ENCODE assay signal across 19 cellular contexts in genomic region chr7:138804618-138805017, GRCh38. TPM values are rescaled to one million over a fixed set of nuclear protein-coding genes. Genes with fewer than 3 reads are reported as not detected.
DNase-seq lines count a peak whose midpoint lies in the region; ATAC-seq and TF ChIP-seq lines count a peak whose summit lies in the region.
"Had no signal": no experiment of that assay in that cellular context is flagged by ENCODE, and none has a peak within 500 bp of the region (broad histone marks: within the 10 kb centered on the region; RNA-seq: fewer than 3 reads in every experiment).

No MANE protein-coding gene starts in this region.

- H3K4me1 ChIP-seq in tibial artery, result no peaks in the 10 kb centered on the region
- H3K4me1 ChIP-seq: A549; BLaER1 treated with 17β-estradiol and CSF1 and Interleukin-3, amounts not matched to agents 10 nM and 100 nM; Caco-2 had no signal

- no peak for TF ChIP-seq CTCF in tibial artery (IDR thresholded peaks at IDR 0.05)

- no peak for DNase-seq in activated CD4-positive, alpha-beta T cell treated with anti-CD3 and anti-CD28 coated beads for 36 hours
- DNase-seq in activated CD4-positive, alpha-beta T cell treated with anti-CD3 and anti-CD28 coated beads, Interleukin-2, amount 10 ng/mL, durations not matched to agents 7 days and 5 days, result no peak
- no peak for DNase-seq in activated T-cell treated with anti-CD3 and anti-CD28 coated beads, Interleukin-2, amount 50 U/mL, for 72 hours
- no peak for DNase-seq in activated T-cell treated with anti-CD3 and anti-CD28 coated beads, Interleukin-2, amount 50 U/mL, for 24 hours
- no peak for DNase-seq in stimulated activated effector memory CD8-positive, alpha-beta T cell treated with anti-CD3 and anti-CD28 coated beads, Interleukin-12 subunit alpha, Interleukin-12 subunit beta, amount 100 ng/mL, for 72 hours (ENCODE audit: low spot score in 2 of 2)
- DNase-seq in tibial artery, result no peak
- DNase-seq: AML-193; Caco-2; Calu3; CD4-positive, alpha-beta T cell; CD8-positive, alpha-beta T cell; DMS79 treated with DMSO at 0.1 percent for 48 hours; GF-D8 had no signal

- ATAC-seq in activated CD4-positive, alpha-beta T cell treated with anti-CD3 and anti-CD28 coated beads for 36 hours, result peak; percentile 57
- peak; percentile 45 to 75 for ATAC-seq in activated T-cell treated with anti-CD3 and anti-CD28 coated beads, Interleukin-2, amount 50 U/mL, for 72 hours (replicated peaks in 1 of 2)
- ATAC-seq in stimulated activated effector memory CD8-positive, alpha-beta T cell treated with anti-CD3 and anti-CD28 coated beads, Interleukin-12 subunit alpha, Interleukin-12 subunit beta, amount 100 ng/mL, for 72 hours, result peak; percentile 62
- ATAC-seq: CD8-positive, alpha-beta T cell had no signal

- H3K4me3 Mint-ChIP-seq in activated CD4-positive, alpha-beta T cell treated with anti-CD3 and anti-CD28 coated beads for 36 hours, result no peak overlapping the region
- no peak overlapping the region for H3K4me3 Mint-ChIP-seq in activated CD4-positive, alpha-beta T cell treated with anti-CD3 and anti-CD28 coated beads, Interleukin-2, amount 10 ng/mL, durations not matched to agents 7 days and 5 days
- peak overlapping the region in 1 of 2 donors; percentile 59 for H3K4me3 Mint-ChIP-seq in activated T-cell treated with anti-CD3 and anti-CD28 coated beads, Interleukin-2, amount 50 U/mL, for 72 hours
- no peak overlapping the region for H3K4me3 Mint-ChIP-seq in activated T-cell treated with anti-CD3 and anti-CD28 coated beads, Interleukin-2, amount 50 U/mL, for 24 hours
- H3K4me3 Mint-ChIP-seq in stimulated activated effector memory CD8-positive, alpha-beta T cell treated with anti-CD3 and anti-CD28 coated beads, Interleukin-12 subunit alpha, Interleukin-12 subunit beta, amount 100 ng/mL, for 72 hours, result no peak overlapping the region
- H3K4me3 Mint-ChIP-seq: B cell; CD4-positive, alpha-beta T cell; CD8-positive, alpha-beta T cell had no signal

- intact Hi-C loops in activated CD4-positive, alpha-beta T cell treated with anti-CD3 and anti-CD28 coated beads for 36 hours (cut with DNase I, micrococcal nuclease), result no loop called here
- intact Hi-C loops in tibial artery (cut with DNase I; ENCODE audit: low total_unique reads), result no loop called here

- no peak overlapping the region for H3K4me3 ChIP-seq in tibial artery
- H3K4me3 ChIP-seq: A549; BLaER1 treated with 17β-estradiol and CSF1 and Interleukin-3, amounts not matched to agents 10 nM and 100 nM had no signal

- no peaks in the 10 kb centered on the region for H3K27me3 ChIP-seq in tibial artery
- H3K27me3 ChIP-seq: BLaER1 treated with 17β-estradiol and CSF1 and Interleukin-3, amounts not matched to agents 10 nM and 100 nM had no signal

- H3K36me3 Mint-ChIP-seq in activated CD4-positive, alpha-beta T cell treated with anti-CD3 and anti-CD28 coated beads for 36 hours (ENCODE audit: low read depth), result no peaks in the 10 kb centered on the region
- peaks cover 1% of the 10 kb centered on the region for H3K36me3 Mint-ChIP-seq in activated CD4-positive, alpha-beta T cell treated with anti-CD3 and anti-CD28 coated beads, Interleukin-2, amount 10 ng/mL, durations not matched to agents 7 days and 5 days (ENCODE audit: low read depth)
- H3K36me3 Mint-ChIP-seq in activated T-cell treated with anti-CD3 and anti-CD28 coated beads, Interleukin-2, amount 50 U/mL, for 72 hours (ENCODE audit: insufficient read depth in 2 of 2), result no peaks in the 10 kb centered on the region
- no peaks in the 10 kb centered on the region for H3K36me3 Mint-ChIP-seq in activated T-cell treated with anti-CD3 and anti-CD28 coated beads, Interleukin-2, amount 50 U/mL, for 24 hours (ENCODE audit: low read depth)
- H3K36me3 Mint-ChIP-seq in stimulated activated effector memory CD8-positive, alpha-beta T cell treated with anti-CD3 and anti-CD28 coated beads, Interleukin-12 subunit alpha, Interleukin-12 subunit beta, amount 100 ng/mL, for 72 hours, result no peaks in the 10 kb centered on the region
- H3K36me3 Mint-ChIP-seq: CD8-positive, alpha-beta T cell had no signal

- no peak overlapping the region for H3K27ac Mint-ChIP-seq in activated CD4-positive, alpha-beta T cell treated with anti-CD3 and anti-CD28 coated beads for 36 hours
- H3K27ac Mint-ChIP-seq in activated CD4-positive, alpha-beta T cell treated with anti-CD3 and anti-CD28 coated beads, Interleukin-2, amount 10 ng/mL, durations not matched to agents 7 days and 5 days, result no peak overlapping the region
- no peak overlapping the region for H3K27ac Mint-ChIP-seq in activated T-cell treated with anti-CD3 and anti-CD28 coated beads, Interleukin-2, amount 50 U/mL, for 72 hours
- no peak overlapping the region for H3K27ac Mint-ChIP-seq in activated T-cell treated with anti-CD3 and anti-CD28 coated beads, Interleukin-2, amount 50 U/mL, for 24 hours
- H3K27ac Mint-ChIP-seq in stimulated activated effector memory CD8-positive, alpha-beta T cell treated with anti-CD3 and anti-CD28 coated beads, Interleukin-12 subunit alpha, Interleukin-12 subunit beta, amount 100 ng/mL, for 72 hours, result no peak overlapping the region
- H3K27ac Mint-ChIP-seq: B cell; CD4-positive, alpha-beta T cell; CD8-positive, alpha-beta T cell had no signal

- no peak overlapping the region for H3K27ac ChIP-seq in tibial artery
- H3K27ac ChIP-seq: 22Rv1; A549; BLaER1 treated with 17β-estradiol and CSF1 and Interleukin-3, amounts not matched to agents 10 nM and 100 nM; C4-2B had no signal

- POLR2A ChIA-PET in activated CD4-positive, alpha-beta T cell treated with anti-CD3 and anti-CD28 coated beads for 36 hours (lab: Charles Lee), result no interaction called here
- POLR2A ChIA-PET in activated CD4-positive, alpha-beta T cell treated with anti-CD3 and anti-CD28 coated beads, Interleukin-2, amount 10 ng/mL, durations not matched to agents 7 days and 5 days (lab: Charles Lee), result no interaction called here

- peaks cover 4% of the 10 kb centered on the region for H3K4me1 Mint-ChIP-seq in activated CD4-positive, alpha-beta T cell treated with anti-CD3 and anti-CD28 coated beads for 36 hours
- peaks cover 6% of the 10 kb centered on the region for H3K4me1 Mint-ChIP-seq in activated CD4-positive, alpha-beta T cell treated with anti-CD3 and anti-CD28 coated beads, Interleukin-2, amount 10 ng/mL, durations not matched to agents 7 days and 5 days
- peaks cover 10% of the 10 kb centered on the region for H3K4me1 Mint-ChIP-seq in activated T-cell treated with anti-CD3 and anti-CD28 coated beads, Interleukin-2, amount 50 U/mL, for 72 hours (ENCODE audit: low read depth)
- peaks cover 2% of the 10 kb centered on the region for H3K4me1 Mint-ChIP-seq in activated T-cell treated with anti-CD3 and anti-CD28 coated beads, Interleukin-2, amount 50 U/mL, for 24 hours (ENCODE audit: low read depth)
- H3K4me1 Mint-ChIP-seq in stimulated activated effector memory CD8-positive, alpha-beta T cell treated with anti-CD3 and anti-CD28 coated beads, Interleukin-12 subunit alpha, Interleukin-12 subunit beta, amount 100 ng/mL, for 72 hours, result no peaks in the 10 kb centered on the region
- H3K4me1 Mint-ChIP-seq: B cell had no signal

- peaks cover 0 to 3% (median 0%) of the 10 kb centered on the region in 3 donors for H3K9me3 ChIP-seq in tibial artery
- H3K9me3 ChIP-seq: A549, Caco-2 had no signal

- no peaks in the 10 kb centered on the region for H3K9me3 Mint-ChIP-seq in activated CD4-positive, alpha-beta T cell treated with anti-CD3 and anti-CD28 coated beads for 36 hours (ENCODE audit: low read depth)
- peaks cover 5% of the 10 kb centered on the region for H3K9me3 Mint-ChIP-seq in activated CD4-positive, alpha-beta T cell treated with anti-CD3 and anti-CD28 coated beads, Interleukin-2, amount 10 ng/mL, durations not matched to agents 7 days and 5 days
- peaks cover 0 to 2% of the 10 kb centered on the region in 2 donors for H3K9me3 Mint-ChIP-seq in activated T-cell treated with anti-CD3 and anti-CD28 coated beads, Interleukin-2, amount 50 U/mL, for 72 hours
- H3K9me3 Mint-ChIP-seq in activated T-cell treated with anti-CD3 and anti-CD28 coated beads, Interleukin-2, amount 50 U/mL, for 24 hours, result no peaks in the 10 kb centered on the region
- no peaks in the 10 kb centered on the region for H3K9me3 Mint-ChIP-seq in stimulated activated effector memory CD8-positive, alpha-beta T cell treated with anti-CD3 and anti-CD28 coated beads, Interleukin-12 subunit alpha, Interleukin-12 subunit beta, amount 100 ng/mL, for 72 hours

- H3K27me3 Mint-ChIP-seq in activated CD4-positive, alpha-beta T cell treated with anti-CD3 and anti-CD28 coated beads for 36 hours, result no peaks in the 10 kb centered on the region
- no peaks in the 10 kb centered on the region for H3K27me3 Mint-ChIP-seq in activated CD4-positive, alpha-beta T cell treated with anti-CD3 and anti-CD28 coated beads, Interleukin-2, amount 10 ng/mL, durations not matched to agents 7 days and 5 days
- no peaks in the 10 kb centered on the region for H3K27me3 Mint-ChIP-seq in activated T-cell treated with anti-CD3 and anti-CD28 coated beads, Interleukin-2, amount 50 U/mL, for 72 hours (ENCODE audit: low read depth)
- H3K27me3 Mint-ChIP-seq in activated T-cell treated with anti-CD3 and anti-CD28 coated beads, Interleukin-2, amount 50 U/mL, for 24 hours, result no peaks in the 10 kb centered on the region
- H3K27me3 Mint-ChIP-seq: B cell; CD4-positive, alpha-beta T cell had no signal

- H3K36me3 ChIP-seq in tibial artery, result no peaks in the 10 kb centered on the region
- H3K36me3 ChIP-seq: BLaER1 treated with 17β-estradiol and CSF1 and Interleukin-3, amounts not matched to agents 10 nM and 100 nM had no signal

- CTCF ChIA-PET in activated CD4-positive, alpha-beta T cell treated with anti-CD3 and anti-CD28 coated beads for 36 hours (lab: Charles Lee), result no interaction called here
- CTCF ChIA-PET in activated CD4-positive, alpha-beta T cell treated with anti-CD3 and anti-CD28 coated beads, Interleukin-2, amount 10 ng/mL, durations not matched to agents 7 days and 5 days (lab: Charles Lee), result no interaction called here

RNA-seq across cellular contexts. Expression of gene ATP6V0A4, which starts 6.6 kb away (rescaled TPM):
- under 1 TPM; 0.19 to 0.32 TPM for total RNA-seq in activated CD4-positive, alpha-beta T cell treated with anti-CD3 and anti-CD28 coated beads for 36 hours
- not detected for total RNA-seq in activated CD4-positive, alpha-beta T cell treated with anti-CD3 and anti-CD28 coated beads, Interleukin-2, amount 10 ng/mL, durations not matched to agents 7 days and 5 days
- under 1 TPM; 0.38 to 0.74 TPM for total RNA-seq in activated T-cell treated with anti-CD3 and anti-CD28 coated beads, Interleukin-2, amount 50 U/mL, for 72 hours
- total RNA-seq: B cell; CD4-positive, alpha-beta T cell; CD8-positive, alpha-beta T cell had no signal

RNA-seq across cellular contexts. Expression of gene TMEM213, which starts 6.8 kb away (rescaled TPM):
- not detected for total RNA-seq in activated CD4-positive, alpha-beta T cell treated with anti-CD3 and anti-CD28 coated beads for 36 hours
- not detected for total RNA-seq in activated CD4-positive, alpha-beta T cell treated with anti-CD3 and anti-CD28 coated beads, Interleukin-2, amount 10 ng/mL, durations not matched to agents 7 days and 5 days
- total RNA-seq in activated T-cell treated with anti-CD3 and anti-CD28 coated beads, Interleukin-2, amount 50 U/mL, for 72 hours, result under 1 TPM in 1 of 2 donors, not detected in 1; 0.39 TPM
- total RNA-seq: A172; B cell; Caco-2; CD4-positive, alpha-beta T cell; CD8-positive, alpha-beta T cell had no signal
